ENCODE assay signal across 8 cellular contexts in the genomic region with DNA sequence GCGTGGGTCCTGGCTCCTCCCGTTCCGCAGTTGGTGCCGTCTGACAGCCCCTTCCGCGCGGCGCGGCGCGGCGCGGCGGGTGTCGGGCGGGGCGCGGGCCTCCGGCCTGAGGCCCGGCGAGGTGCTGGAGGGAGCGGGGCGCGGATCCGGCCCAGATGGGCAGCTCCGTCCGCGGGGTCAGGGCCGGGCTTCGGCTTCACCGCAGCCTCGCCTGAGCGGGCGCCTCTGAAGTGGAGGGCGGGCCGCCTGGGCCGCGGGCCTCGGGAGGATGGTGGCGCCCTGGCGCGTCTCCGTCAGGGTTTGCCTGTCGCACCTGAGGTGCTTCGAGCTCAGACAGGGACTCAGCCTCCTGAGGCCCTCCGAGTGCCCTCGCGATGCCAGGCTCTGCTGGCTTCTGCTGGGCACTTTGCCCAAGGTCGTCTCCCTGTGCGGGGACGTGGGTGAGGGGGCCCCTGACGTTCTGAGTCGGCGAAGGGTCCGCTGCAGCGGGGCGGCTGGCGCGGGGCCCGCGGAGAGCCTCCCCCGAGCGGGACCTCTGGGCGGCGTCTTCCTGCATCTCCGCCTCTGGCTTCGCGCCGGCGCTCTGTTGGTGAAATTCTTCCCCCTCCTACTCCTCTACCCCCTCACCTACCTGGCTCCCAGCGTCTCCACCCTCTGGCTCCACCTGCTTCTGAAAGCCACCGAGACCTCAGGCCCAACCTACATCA. TPM values are rescaled to one million over a fixed set of nuclear protein-coding genes. Genes with fewer than 3 reads are reported as not detected.
DNase-seq lines count a peak whose midpoint lies in the region; ATAC-seq, FAIRE-seq and TF ChIP-seq lines count a peak whose summit lies in the region.

No MANE protein-coding gene starts in this region.

- H3K36me3 ChIP-seq in OCI-LY1 (ENCODE audit: insufficient read depth, low read length) = peaks cover 8% of the 10 kb centered on the region; the same call in 1 of the 2 replicates
- no peaks in the 10 kb centered on the region for H3K36me3 ChIP-seq in parathyroid adenoma (ENCODE audit: control insufficient read depth, insufficient read depth, low read length)

- peaks cover 15% of the 10 kb centered on the region; the same call in 1 of the 3 replicates for H3K4me1 ChIP-seq in A549
- H3K4me1 ChIP-seq in OCI-LY1 (ENCODE audit: insufficient read depth, low read length, severe bottlenecking) = peaks cover 56% of the 10 kb centered on the region
- peaks cover 13% of the 10 kb centered on the region for H3K4me1 ChIP-seq in parathyroid adenoma

- FAIRE-seq in A549 (lab: Jason Lieb, UNC) = no peak

- TF ChIP-seq RAD21 in A549 (conservative IDR thresholded peaks at IDR 0.05 in 1 of 2, IDR thresholded peaks at IDR 0.05 in 1 of 2) = no peak

- H3K9me2 ChIP-seq in OCI-LY1 (ENCODE audit: low read depth, low read length) = no peaks in the 10 kb centered on the region

- no peak for TF ChIP-seq EP300 in A549 (IDR thresholded peaks at IDR 0.05)

- H3K9ac ChIP-seq in OCI-LY1 (ENCODE audit: low read length) = peak overlapping the region; percentile 89
- H3K9ac ChIP-seq in parathyroid adenoma = peak overlapping the region; percentile 85

- peak overlapping the region; percentile 85 for H3K4me2 ChIP-seq in A549
- peak overlapping the region; percentile 90 for H3K4me2 ChIP-seq in OCI-LY1 (ENCODE audit: low read length)
- H3K4me2 ChIP-seq in parathyroid adenoma (ENCODE audit: low read length) = peak overlapping the region; percentile 85

- CTCF ChIA-PET in A549 (lab: Yijun Ruan, JAX) = interaction anchor here (0.6 to 2.5 kb wide), 7 partner anchors 12 to 328 kb away, joined by 3 to 19 read pairs (median 3); no protein-coding TSS in a partner anchor

- 6% methylated on average over 24 of the region's 72 CpGs for WGBS in A549 (ENCODE audit: missing lambda C conversion rate)

- H3K79me2 ChIP-seq in OCI-LY1 (ENCODE audit: insufficient read depth, low read length) (no peaks in the 10 kb centered on the region), parathyroid adenoma (peaks cover 3% of the 10 kb centered on the region)

- TF ChIP-seq POLR2A in A549 (IDR thresholded peaks at IDR 0.05; ENCODE audit: low read length) = no peak

- H3K9me3 Mint-ChIP-seq in glutamatergic neuron (ENCODE audit: unreplicated experiment) (peaks cover 4% of the 10 kb centered on the region), type B pancreatic cell (no peaks in the 10 kb centered on the region)

- H3K4me3 Mint-ChIP-seq in glutamatergic neuron (ENCODE audit: unreplicated experiment) (peak overlapping the region; percentile 66), type B pancreatic cell (peak overlapping the region; percentile 90)

- H3K27me3 Mint-ChIP-seq in glutamatergic neuron (ENCODE audit: unreplicated experiment) (peaks cover 2% of the 10 kb centered on the region), type B pancreatic cell (no peaks in the 10 kb centered on the region)

- DNase-seq in A549 (ENCODE audit: low read depth in 1 of 2, low spot score in 1 of 2) (peak; percentile 33 to 61), glutamatergic neuron (peak; percentile 47), type B pancreatic cell (ENCODE audit: extremely low spot score, unreplicated experiment) (no peak)
- DNase-seq in activated T-helper 9 cell treated with anti-CD3 and anti-CD28 coated beads, Interleukin-2, amount 50 U/mL, for 16 hours (ENCODE audit: low read depth) = peak; percentile 40

- peaks cover 23% of the 10 kb centered on the region; the same call in 1 of the 2 replicates for H3F3A ChIP-seq in OCI-LY1 (ENCODE audit: insufficient read depth, low read length)

- H3K27ac ChIP-seq in A549 (peak overlapping the region; percentile 81 to 89), OCI-LY1 (ENCODE audit: low read depth, low read length, poor library complexity, severe bottlenecking) (peak overlapping the region; percentile 93), parathyroid adenoma (peak overlapping the region; percentile 95)

- H4K20me1 ChIP-seq in OCI-LY1 (ENCODE audit: insufficient read depth, low read length) = no peaks in the 10 kb centered on the region

- no peak for TF ChIP-seq CTCF in A549 (IDR thresholded peaks at IDR 0.05)
- no peak; the same call in 1 of the 2 replicates for TF ChIP-seq CTCF in OCI-LY1 (IDR thresholded peaks at IDR 0.05; ENCODE audit: low read length)
- no peak for TF ChIP-seq CTCF in glutamatergic neuron (IDR thresholded peaks at IDR 0.05; ENCODE audit: partially characterized antibody, unreplicated experiment)
- TF ChIP-seq CTCF in parathyroid adenoma (IDR thresholded peaks at IDR 0.05) = no peak
- TF ChIP-seq CTCF in type B pancreatic cell (conservative IDR thresholded peaks at IDR 0.05) = no peak

- H3K36me3 Mint-ChIP-seq in glutamatergic neuron (ENCODE audit: unreplicated experiment) (no peaks in the 10 kb centered on the region), type B pancreatic cell (peaks cover 7% of the 10 kb centered on the region)

- H3K27me3 ChIP-seq in OCI-LY1 (ENCODE audit: insufficient read depth, low read length) (no peaks in the 10 kb centered on the region), parathyroid adenoma (ENCODE audit: control insufficient read depth, insufficient read depth, low read length) (no peaks in the 10 kb centered on the region)

- no peak overlapping the region for H2AFZ ChIP-seq in OCI-LY1 (ENCODE audit: low read length)
- H2AFZ ChIP-seq in parathyroid adenoma = peak overlapping the region; percentile 99

- POLR2A ChIA-PET in A549 (lab: Yijun Ruan, JAX) = no interaction called here

- H3K4me3 ChIP-seq in A549 = peak overlapping the region; percentile 80
- H3K4me3 ChIP-seq in OCI-LY1 (ENCODE audit: low read depth, low read length, poor library complexity, severe bottlenecking) = peak overlapping the region; percentile 76
- H3K4me3 ChIP-seq in parathyroid adenoma (ENCODE audit: low read depth, low read length) = peak overlapping the region; percentile 81

- H3K4me1 Mint-ChIP-seq in glutamatergic neuron (ENCODE audit: low read depth, unreplicated experiment) = peaks cover 5% of the 10 kb centered on the region
- H3K4me1 Mint-ChIP-seq in type B pancreatic cell (ENCODE audit: unreplicated experiment) = peaks cover 22% of the 10 kb centered on the region

- H3K9me3 ChIP-seq in A549 (no peaks in the 10 kb centered on the region), OCI-LY1 (ENCODE audit: low read length) (no peaks in the 10 kb centered on the region), parathyroid adenoma (ENCODE audit: control insufficient read depth, low read length) (no peaks in the 10 kb centered on the region)

- no peak overlapping the region for H3K27ac Mint-ChIP-seq in glutamatergic neuron (ENCODE audit: unreplicated experiment)
- peak overlapping the region; percentile 86 for H3K27ac Mint-ChIP-seq in type B pancreatic cell

- ATAC-seq in A549 = peak; percentile 78
- peak; percentile 49 for ATAC-seq in GM18511 (IDR thresholded peaks at IDR 0.05; ENCODE audit: unreplicated experiment)
- peak; percentile 47 for ATAC-seq in HG03064 (IDR thresholded peaks at IDR 0.05; ENCODE audit: low read depth, unreplicated experiment)

TF ChIP-seq in A549, 52 proteins besides CTCF, POLR2A, EP300 and RAD21 (continues in another document):
- no peak for TF ChIP-seq HOXA7 (CRISPR knock-in tag; IDR thresholded peaks at IDR 0.05)
- TF ChIP-seq, protein P1, sequence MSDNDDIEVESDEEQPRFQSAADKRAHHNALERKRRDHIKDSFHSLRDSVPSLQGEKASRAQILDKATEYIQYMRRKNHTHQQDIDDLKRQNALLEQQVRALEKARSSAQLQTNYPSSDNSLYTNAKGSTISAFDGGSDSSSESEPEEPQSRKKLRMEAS (IDR thresholded peaks at IDR 0.05) = peak; percentile 63; the same call in 1 of the 2 replicates
- TF ChIP-seq, protein P2, sequence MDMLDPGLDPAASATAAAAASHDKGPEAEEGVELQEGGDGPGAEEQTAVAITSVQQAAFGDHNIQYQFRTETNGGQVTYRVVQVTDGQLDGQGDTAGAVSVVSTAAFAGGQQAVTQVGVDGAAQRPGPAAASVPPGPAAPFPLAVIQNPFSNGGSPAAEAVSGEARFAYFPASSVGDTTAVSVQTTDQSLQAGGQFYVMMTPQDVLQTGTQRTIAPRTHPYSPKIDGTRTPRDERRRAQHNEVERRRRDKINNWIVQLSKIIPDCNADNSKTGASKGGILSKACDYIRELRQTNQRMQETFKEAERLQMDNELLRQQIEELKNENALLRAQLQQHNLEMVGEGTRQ (IDR thresholded peaks at IDR 0.05) = no peak
- TF ChIP-seq, protein P3, sequence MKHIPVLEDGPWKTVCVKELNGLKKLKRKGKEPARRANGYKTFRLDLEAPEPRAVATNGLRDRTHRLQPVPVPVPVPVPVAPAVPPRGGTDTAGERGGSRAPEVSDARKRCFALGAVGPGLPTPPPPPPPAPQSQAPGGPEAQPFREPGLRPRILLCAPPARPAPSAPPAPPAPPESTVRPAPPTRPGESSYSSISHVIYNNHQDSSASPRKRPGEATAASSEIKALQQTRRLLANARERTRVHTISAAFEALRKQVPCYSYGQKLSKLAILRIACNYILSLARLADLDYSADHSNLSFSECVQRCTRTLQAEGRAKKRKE (CRISPR knock-in tag; IDR thresholded peaks at IDR 0.05; ENCODE audit: low read depth) = no peak
- TF ChIP-seq JUN (IDR thresholded peaks at IDR 0.05) = peak in 1 of 2 experiments; percentile 64; a peak in 2 of 5 replicates

RNA-seq across cellular contexts. Expression of a gene that starts 0.5 kb away (rescaled TPM):
- polyA plus RNA-seq in A549 (2011; rRNA removed) (13.1 and 14.7 TPM in 2 replicates), A549 (2017; fragmentation: RNase III; extraction: RNeasy Plus Mini Kit Qiagen cat#74134 plus additional on column Dnase treatment) (12.6 to 16.1 TPM (median 13.9 TPM) in 3 replicates)
- polyA plus RNA-seq in A549 (2012; cell fraction: cytosol; rRNA removed) = 11.3 and 14.3 TPM in 2 replicates
- 11.3 and 11.4 TPM in 2 replicates for polyA plus RNA-seq in A549 (2012; cell fraction: nucleus; rRNA removed)
- 15.6 and 18.1 TPM in 2 replicates for polyA minus RNA-seq in A549 (2011; rRNA and poly(A)+ RNA removed)
- total RNA-seq in glutamatergic neuron (ENCODE audit: unreplicated experiment) (9.1 TPM), type B pancreatic cell (ENCODE audit: low replicate concordance) (16.3 and 29.5 TPM in 2 replicates)

RNA-seq across cellular contexts. Expression of a gene that starts 23.3 kb away (rescaled TPM):
- polyA plus RNA-seq in A549 (2011; rRNA removed) = 381 and 405 TPM in 2 replicates
- 917 and 1,079 TPM in 2 replicates for polyA plus RNA-seq in A549 (2012; cell fraction: cytosol; rRNA removed)
- 494 and 763 TPM in 2 replicates for polyA plus RNA-seq in A549 (2012; cell fraction: nucleus; rRNA removed)
- polyA plus RNA-seq in A549 (2017; fragmentation: RNase III; extraction: RNeasy Plus Mini Kit Qiagen cat#74134 plus additional on column Dnase treatment) = 345 to 370 TPM (median 360 TPM) in 3 replicates
- 46.4 and 48.2 TPM in 2 replicates for polyA minus RNA-seq in A549 (2011; rRNA and poly(A)+ RNA removed)
- total RNA-seq in glutamatergic neuron (ENCODE audit: unreplicated experiment) = 127 TPM
- 179 and 258 TPM in 2 replicates for total RNA-seq in type B pancreatic cell (ENCODE audit: low replicate concordance)

RNA-seq across cellular contexts. Expression of a gene that starts 32.6 kb away (rescaled TPM):
- polyA plus RNA-seq in A549 (2011; rRNA removed) (0.61 and 0.63 TPM in 2 replicates), A549 (2017; fragmentation: RNase III; extraction: RNeasy Plus Mini Kit Qiagen cat#74134 plus additional on column Dnase treatment) (0.37 to 0.54 TPM (median 0.38 TPM) in 3 replicates)
- 0.28 and 0.44 TPM in 2 replicates for polyA plus RNA-seq in A549 (2012; cell fraction: cytosol; rRNA removed)
- 0.66 and 0.70 TPM in 2 replicates for polyA plus RNA-seq in A549 (2012; cell fraction: nucleus; rRNA removed)
- polyA minus RNA-seq in A549 (2011; rRNA and poly(A)+ RNA removed) = 2.6 TPM in 2 replicates
- total RNA-seq in glutamatergic neuron (ENCODE audit: unreplicated experiment) (64.7 TPM), type B pancreatic cell (ENCODE audit: low replicate concordance) (6.2 and 25.4 TPM in 2 replicates)
